21 cellular contexts compared by ENCODE assay signal in the genomic region with DNA sequence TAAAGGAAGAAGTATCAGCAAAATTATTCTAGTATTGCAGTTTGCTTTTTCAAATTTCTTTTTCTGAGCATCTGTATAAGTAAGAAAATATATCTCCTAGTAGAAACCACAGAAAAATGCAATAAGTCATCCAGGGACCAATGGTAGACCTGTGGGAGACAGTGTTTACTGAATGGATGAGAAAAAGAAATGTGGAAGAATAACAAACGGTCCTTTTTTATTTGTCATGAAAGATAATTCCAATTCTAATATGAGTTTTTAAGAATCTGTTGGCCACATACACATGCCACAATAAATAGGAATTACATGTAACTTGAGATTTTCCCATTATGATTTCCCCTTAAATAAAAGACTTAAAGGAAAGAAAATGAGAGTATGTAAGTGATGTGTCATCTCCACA.
DNase-seq lines count a peak whose midpoint lies in the region; ATAC-seq, FAIRE-seq and TF ChIP-seq lines count a peak whose summit lies in the region.
"Had no signal": no experiment of that assay in that cellular context is flagged by ENCODE, and none has a peak within 500 bp of the region (broad histone marks: within the 10 kb centered on the region; RNA-seq: fewer than 3 reads in every experiment).

No MANE protein-coding gene starts in this region.

- peak; percentile 36 for DNase-seq in astrocyte (ENCODE audit: low read depth)
- no peak for DNase-seq in endothelial cell of umbilical vein (ENCODE audit: low read depth, low spot score)
- peak; percentile 55 for DNase-seq in iris pigment epithelial cell (ENCODE audit: low read depth)
- no peak for DNase-seq in activated T-cell treated with anti-CD3 and anti-CD28 coated beads, Interleukin-2, amount 50 U/mL, for 72 hours
- no peak for DNase-seq in spleen
- DNase-seq: 8988T; Caco-2; CD4-positive, CD25-positive, alpha-beta regulatory T cell; CD8-positive, alpha-beta memory T cell; GOT3; H7; HFFc6 had no signal

- H3K36me3 ChIP-seq in ACC112 (ENCODE audit: insufficient read depth, low read length) (no peaks in the 10 kb centered on the region), astrocyte (ENCODE audit: insufficient read depth, low read length) (no peaks in the 10 kb centered on the region), endothelial cell of umbilical vein (ENCODE audit: control insufficient read depth in 2 of 2, extremely low read depth in 1 of 2, insufficient read depth in 2 of 2, low read length in 2 of 2) (no peaks in the 10 kb centered on the region), spleen (no peaks in the 10 kb centered on the region)
- H3K36me3 ChIP-seq: BLaER1 treated with 17β-estradiol and CSF1 and Interleukin-3, amounts not matched to agents 10 nM and 100 nM had no signal

- H3K9me3 ChIP-seq in astrocyte (ENCODE audit: insufficient read depth, low read depth, low read length) (no peaks in the 10 kb centered on the region), endothelial cell of umbilical vein (replicated peaks; ENCODE audit: control insufficient read depth, insufficient read depth, low read length) (no peaks in the 10 kb centered on the region), spleen (no peaks in the 10 kb centered on the region)
- H3K9me3 ChIP-seq: Caco-2 had no signal

- H3K27ac Mint-ChIP-seq in astrocyte (ENCODE audit: unreplicated experiment), result no peak overlapping the region
- no peak overlapping the region for H3K27ac Mint-ChIP-seq in activated T-cell treated with anti-CD3 and anti-CD28 coated beads, Interleukin-2, amount 50 U/mL, for 72 hours
- H3K27ac Mint-ChIP-seq: B cell; CD4-positive, CD25-positive, alpha-beta regulatory T cell; CD8-positive, alpha-beta memory T cell; HFFc6 had no signal

- dilution Hi-C loops in endothelial cell of umbilical vein (cut with MboI; ENCODE audit: extremely low pct_ligation_motif_present, low sequenced_read_pairs), result no loop called here

- no peak overlapping the region for H3K9ac ChIP-seq in astrocyte (ENCODE audit: low read length)
- H3K9ac ChIP-seq in endothelial cell of umbilical vein (replicated peaks; ENCODE audit: extremely low read depth, insufficient read depth, low read length), result no peak overlapping the region
- H3K9ac ChIP-seq: BLaER1 treated with 17β-estradiol and CSF1 and Interleukin-3, amounts not matched to agents 10 nM and 100 nM had no signal

- H3K4me3 Mint-ChIP-seq in astrocyte (ENCODE audit: unreplicated experiment), result no peak overlapping the region
- H3K4me3 Mint-ChIP-seq in activated T-cell treated with anti-CD3 and anti-CD28 coated beads, Interleukin-2, amount 50 U/mL, for 72 hours, result no peak overlapping the region
- H3K4me3 Mint-ChIP-seq: B cell; CD4-positive, CD25-positive, alpha-beta regulatory T cell; CD8-positive, alpha-beta memory T cell; HFFc6 had no signal

- WGBS in spleen, 5 donors, result 81 to 95% (median 90%) methylated on average over 1 of the region's 1 CpG

- BruUV-seq in endothelial cell of umbilical vein (replicated peaks; lab: Mats Ljungman, UMichigan), result no TSS peak

- H3K4me1 ChIP-seq in ACC112 (ENCODE audit: control insufficient read depth, insufficient read depth, low read length, unreplicated experiment), result peaks cover 9% of the 10 kb centered on the region
- H3K4me1 ChIP-seq in astrocyte (ENCODE audit: insufficient read depth, low read length), result peaks cover 3% of the 10 kb centered on the region
- no peaks in the 10 kb centered on the region for H3K4me1 ChIP-seq in endothelial cell of umbilical vein (ENCODE audit: control insufficient read depth, extremely low read depth, insufficient read depth, low read length)
- peaks cover 0 to 17% (median 10%) of the 10 kb centered on the region in 6 donors for H3K4me1 ChIP-seq in spleen
- H3K4me1 ChIP-seq: Caco-2 had no signal

- H3K4me1 Mint-ChIP-seq in astrocyte (ENCODE audit: low read depth, unreplicated experiment), result peaks cover 7% of the 10 kb centered on the region
- H3K4me1 Mint-ChIP-seq in activated T-cell treated with anti-CD3 and anti-CD28 coated beads, Interleukin-2, amount 50 U/mL, for 72 hours (ENCODE audit: low read depth), result peaks cover 21% of the 10 kb centered on the region

- no peaks in the 10 kb centered on the region for H4K20me1 ChIP-seq in astrocyte (ENCODE audit: insufficient read depth, low read length)
- no peaks in the 10 kb centered on the region for H4K20me1 ChIP-seq in endothelial cell of umbilical vein (replicated peaks; ENCODE audit: control insufficient read depth, extremely low read depth, insufficient read depth, low read length)

- no peak for FAIRE-seq in astrocyte (lab: Jason Lieb, UNC)
- peak; percentile 46 for FAIRE-seq in endothelial cell of umbilical vein (lab: Jason Lieb, UNC)
- FAIRE-seq: G401.6, GM12891, HepG2 had no signal

- H3K4me2 ChIP-seq in astrocyte (ENCODE audit: low read length), result no peak overlapping the region
- no peak overlapping the region for H3K4me2 ChIP-seq in endothelial cell of umbilical vein (ENCODE audit: insufficient read depth, low read length)
- H3K4me2 ChIP-seq: BLaER1 treated with 17β-estradiol and CSF1 and Interleukin-3, amounts not matched to agents 10 nM and 100 nM had no signal

- H3K9me3 Mint-ChIP-seq in astrocyte (ENCODE audit: unreplicated experiment), result no peaks in the 10 kb centered on the region
- H3K9me3 Mint-ChIP-seq in activated T-cell treated with anti-CD3 and anti-CD28 coated beads, Interleukin-2, amount 50 U/mL, for 72 hours, result no peaks in the 10 kb centered on the region
- H3K9me3 Mint-ChIP-seq: CD8-positive, alpha-beta memory T cell; HFFc6 had no signal

- ATAC-seq in HG03457 (IDR thresholded peaks at IDR 0.05; ENCODE audit: unreplicated experiment), result no peak
- ATAC-seq in activated T-cell treated with anti-CD3 and anti-CD28 coated beads, Interleukin-2, amount 50 U/mL, for 72 hours (replicated peaks in 1 of 2), result no peak
- no peak for ATAC-seq in GM19467 (IDR thresholded peaks at IDR 0.05; ENCODE audit: unreplicated experiment)
- ATAC-seq: HCT116, HepG2 had no signal

- H3K4me3 ChIP-seq in ACC112 (ENCODE audit: low read depth, low read length) (no peak overlapping the region), astrocyte (ENCODE audit: insufficient read depth, low read depth, low read length) (no peak overlapping the region), endothelial cell of umbilical vein (replicated peaks in 1 of 3; ENCODE audit: insufficient read depth in 1 of 3, low read depth in 1 of 3, low read length in 3 of 3) (no peak overlapping the region), spleen (no peak overlapping the region)
- H3K4me3 ChIP-seq: BLaER1 treated with 17β-estradiol and CSF1 and Interleukin-3, amounts not matched to agents 10 nM and 100 nM had no signal

- TF ChIP-seq CTCF in astrocyte (IDR thresholded peaks at IDR 0.05; ENCODE audit: insufficient read depth, low read depth, low read length) (no peak), endothelial cell of umbilical vein (IDR thresholded peaks at IDR 0.05; ENCODE audit: extremely low read depth in 1 of 2, insufficient read depth in 1 of 2, low read depth in 1 of 2, low read length in 2 of 2) (no peak), spleen (IDR thresholded peaks at IDR 0.05 in 8 of 11, conservative IDR thresholded peaks at IDR 0.05 in 3 of 11) (no peak)

- H3K27me3 Mint-ChIP-seq in astrocyte (ENCODE audit: low read depth, unreplicated experiment), result no peaks in the 10 kb centered on the region
- H3K27me3 Mint-ChIP-seq in activated T-cell treated with anti-CD3 and anti-CD28 coated beads, Interleukin-2, amount 50 U/mL, for 72 hours (ENCODE audit: low read depth), result peaks cover 22% of the 10 kb centered on the region

- POLR2A ChIA-PET in endothelial cell of umbilical vein (lab: Charles Lee), result no interaction called here

- H3K27me3 ChIP-seq in ACC112 (ENCODE audit: insufficient read depth, low read length) (no peaks in the 10 kb centered on the region), astrocyte (ENCODE audit: insufficient read depth, low read length) (no peaks in the 10 kb centered on the region), endothelial cell of umbilical vein (ENCODE audit: control insufficient read depth in 2 of 2, insufficient read depth in 2 of 2, low read length in 2 of 2) (no peaks in the 10 kb centered on the region), spleen (replicated peaks in 1 of 7) (peaks cover 0 to 14% (median 0%) of the 10 kb centered on the region in 7 donors)

- intact Hi-C loops in endothelial cell of umbilical vein (cut with micrococcal nuclease) (no loop called here), spleen (cut with DNase I; ENCODE audit: low total_unique reads) (no loop called here)

- CTCF ChIA-PET in endothelial cell of umbilical vein (lab: Charles Lee), result no interaction called here

- no peaks in the 10 kb centered on the region for H3K36me3 Mint-ChIP-seq in astrocyte (ENCODE audit: low read depth, unreplicated experiment)
- no peaks in the 10 kb centered on the region for H3K36me3 Mint-ChIP-seq in activated T-cell treated with anti-CD3 and anti-CD28 coated beads, Interleukin-2, amount 50 U/mL, for 72 hours (ENCODE audit: insufficient read depth in 2 of 2)
- H3K36me3 Mint-ChIP-seq: CD4-positive, CD25-positive, alpha-beta regulatory T cell; CD8-positive, alpha-beta memory T cell had no signal

- H3K27ac ChIP-seq in ACC112 (ENCODE audit: low read depth, low read length) (peak overlapping the region; percentile 13; the same call in 1 of the 2 replicates), astrocyte (ENCODE audit: low read depth, low read length) (no peak overlapping the region), endothelial cell of umbilical vein (ENCODE audit: insufficient read depth, low read depth, low read length) (no peak overlapping the region), spleen (no peak overlapping the region)
- H3K27ac ChIP-seq: BLaER1 treated with 17β-estradiol and CSF1 and Interleukin-3, amounts not matched to agents 10 nM and 100 nM had no signal

- H2AFZ ChIP-seq in ACC112 (ENCODE audit: low read length, unreplicated experiment), result no peak overlapping the region
- no peak overlapping the region for H2AFZ ChIP-seq in astrocyte (ENCODE audit: low read depth, low read length)
- H2AFZ ChIP-seq in endothelial cell of umbilical vein (ENCODE audit: low read depth, low read length), result no peak overlapping the region

- no peaks in the 10 kb centered on the region for H3K9me1 ChIP-seq in endothelial cell of umbilical vein (replicated peaks; ENCODE audit: control insufficient read depth, extremely low read depth, insufficient read depth, low read length)

- no peaks in the 10 kb centered on the region for H3K79me2 ChIP-seq in ACC112 (ENCODE audit: control insufficient read depth, insufficient read depth, low read length, unreplicated experiment)
- H3K79me2 ChIP-seq in astrocyte (ENCODE audit: insufficient read depth, low read length), result no peaks in the 10 kb centered on the region
- no peaks in the 10 kb centered on the region for H3K79me2 ChIP-seq in endothelial cell of umbilical vein (ENCODE audit: control insufficient read depth, insufficient read depth, low read length)

- TF ChIP-seq POLR2A in endothelial cell of umbilical vein (IDR thresholded peaks at IDR 0.05; ENCODE audit: low read depth, low read length) (no peak), spleen (IDR thresholded peaks at IDR 0.05) (no peak)

TF ChIP-seq in endothelial cell of umbilical vein, 7 proteins besides CTCF, POLR2A, EP300 and RAD21 (continues in another document):
- no peak for TF ChIP-seq GATA2 (IDR thresholded peaks at IDR 0.05; ENCODE audit: insufficient read depth, insufficient read length, low read depth, low read length)
- no peak for TF ChIP-seq FOS (IDR thresholded peaks at IDR 0.05; ENCODE audit: borderline replicate concordance, insufficient read depth, low read length)
- TF ChIP-seq JUN (IDR thresholded peaks at IDR 0.05; ENCODE audit: borderline replicate concordance, insufficient read depth, insufficient read length, low read depth), result no peak

Comparison
In these comparisons a context has a peak if more than half of its experiments do, and no peak if none do; other contexts are left out.
1. DNase-seq: peak in astrocyte (single experiment) and iris pigment epithelial cell (single experiment); none in endothelial cell of umbilical vein (single experiment), activated T-cell treated with anti-CD3 and anti-CD28 coated beads, Interleukin-2, amount 50 U/mL, for 72 hours (0 of 2) and spleen (single experiment).